In genomic region chr4:20386001-20386740, GRCh38 we compare ENCODE assay signal across 21 cellular contexts.
DNase-seq lines count a peak whose midpoint lies in the region; ATAC-seq, FAIRE-seq and TF ChIP-seq lines count a peak whose summit lies in the region.
"Had no signal": no experiment of that assay in that cellular context is flagged by ENCODE, and none has a peak within 500 bp of the region (broad histone marks: within the 10 kb centered on the region; RNA-seq: fewer than 3 reads in every experiment).

No MANE protein-coding gene starts in this region.

- H3K4me3 ChIP-seq in HepG2 (replicated peaks in 1 of 3; ENCODE audit: insufficient read depth in 1 of 3, low read depth in 2 of 3, low read length in 3 of 3) (no peak overlapping the region), right lobe of liver (no peak overlapping the region), IMR-90 (ENCODE audit: insufficient read depth, low read depth, low read length) (no peak overlapping the region), retinal pigment epithelial cell (ENCODE audit: low read length) (no peak overlapping the region)
- H3K4me3 ChIP-seq: BLaER1 treated with 17β-estradiol and CSF1 and Interleukin-3, amounts not matched to agents 10 nM and 100 nM had no signal

- no peak overlapping the region for H2BK20ac ChIP-seq in IMR-90 (ENCODE audit: low read depth, low read length)

- no peak overlapping the region for H4K8ac ChIP-seq in IMR-90 (ENCODE audit: low read depth in 2 of 2, low read length in 2 of 2)

- H4K91ac ChIP-seq in IMR-90 (ENCODE audit: insufficient read depth, low read depth, low read length): no peak overlapping the region

- TF ChIP-seq POLR2A in HepG2 (IDR thresholded peaks at IDR 0.05; ENCODE audit: insufficient read depth in 1 of 2, low read depth in 2 of 2, low read length in 2 of 2): no peak
- no peak for TF ChIP-seq POLR2A in right lobe of liver (IDR thresholded peaks at IDR 0.05)
- no peak for TF ChIP-seq POLR2A in IMR-90 (IDR thresholded peaks at IDR 0.05; ENCODE audit: low read depth, low read length)

- no peak overlapping the region for H3K23ac ChIP-seq in IMR-90 (ENCODE audit: low read depth, low read length)

- H2BK120ac ChIP-seq in IMR-90 (ENCODE audit: low read depth, low read length): no peak overlapping the region

- H3K27ac ChIP-seq in HepG2 (ENCODE audit: extremely low read length, insufficient read depth, low read length): no peak overlapping the region
- no peak overlapping the region for H3K27ac ChIP-seq in right lobe of liver
- H3K27ac ChIP-seq in IMR-90 (ENCODE audit: insufficient read depth, low read length): no peak overlapping the region
- H3K27ac ChIP-seq: 22Rv1; BLaER1 treated with 17β-estradiol and CSF1 and Interleukin-3, amounts not matched to agents 10 nM and 100 nM; C4-2B had no signal

- H3K56ac ChIP-seq in IMR-90 (ENCODE audit: extremely low read depth, insufficient read depth, low read length): no peak overlapping the region

- H3K36me3 ChIP-seq in HepG2 (replicated peaks in 1 of 2; ENCODE audit: control insufficient read depth in 1 of 2, insufficient read depth in 2 of 2, low read length in 2 of 2) (no peaks in the 10 kb centered on the region), right lobe of liver (no peaks in the 10 kb centered on the region), IMR-90 (ENCODE audit: control insufficient read depth, insufficient read depth, low read length) (no peaks in the 10 kb centered on the region)
- H3K36me3 ChIP-seq: BLaER1 treated with 17β-estradiol and CSF1 and Interleukin-3, amounts not matched to agents 10 nM and 100 nM had no signal

- no peak overlapping the region for H3K18ac ChIP-seq in IMR-90 (ENCODE audit: low read depth, low read length)

- H2AK5ac ChIP-seq in IMR-90 (ENCODE audit: low read depth, low read length): no peak overlapping the region

- H2AK9ac ChIP-seq in IMR-90 (replicated peaks; ENCODE audit: low read depth, low read length, poor library complexity): no peak overlapping the region

- H2AFZ ChIP-seq in HepG2 (ENCODE audit: low read length) (no peak overlapping the region), IMR-90 (replicated peaks; ENCODE audit: low read length, poor library complexity) (no peak overlapping the region)

- WGBS in HepG2 (ENCODE audit: low lambda C conversion rate): 0% methylated on average over 2 of the region's 2 CpGs
- 19% methylated on average over 2 of the region's 2 CpGs for WGBS in right lobe of liver (ENCODE audit: insufficient coverage, low coverage, low lambda C conversion rate, missing lambda C conversion rate)
- no CpG with 5 or more reads among the region's 2 CpGs for WGBS in IMR-90 (ENCODE audit: extremely low coverage in 2 of 2, insufficient read length in 1 of 2), 2 experiments

- H3K4me2 ChIP-seq in HepG2 (ENCODE audit: low read depth, low read length) (no peak overlapping the region), IMR-90 (ENCODE audit: low read depth, low read length) (no peak overlapping the region)
- H3K4me2 ChIP-seq: BLaER1 treated with 17β-estradiol and CSF1 and Interleukin-3, amounts not matched to agents 10 nM and 100 nM had no signal

- CTCF ChIA-PET in HepG2 (lab: Yijun Ruan, JAX; ENCODE audit: low intra/inter-chr PET ratio, low total read pairs) (no interaction called here), IMR-90 (lab: Yijun Ruan, JAX) (interaction anchor here (0.6 kb wide), 1 partner anchor 31 kb away, joined by 3 read pairs; no protein-coding TSS in a partner anchor)

- H3K79me1 ChIP-seq in IMR-90 (ENCODE audit: low read depth in 1 of 2, low read length in 2 of 2): no peaks in the 10 kb centered on the region

- FAIRE-seq in HepG2 (lab: Jason Lieb, UNC): no peak
- FAIRE-seq: G401.6, GM12891, GM19239 had no signal

- no peak overlapping the region for H3K14ac ChIP-seq in IMR-90 (replicated peaks; ENCODE audit: low read depth, low read length)

- BruUV-seq in HepG2 (replicated peaks; lab: Mats Ljungman, UMichigan) (no TSS peak), IMR-90 (replicated peaks; lab: Mats Ljungman, UMichigan) (no TSS peak)

- ATAC-seq in HepG2: no peak
- ATAC-seq in right lobe of liver: no peak
- no peak for ATAC-seq in IMR-90 (ENCODE audit: low read depth)
- no peak for ATAC-seq in HG02610 (IDR thresholded peaks at IDR 0.05; ENCODE audit: unreplicated experiment)

- dilution Hi-C loops in IMR-90 (cut with HindIII; ENCODE audit: low sequenced_read_pairs, unreplicated experiment): no loop called here

- no peak overlapping the region for H2BK5ac ChIP-seq in IMR-90 (ENCODE audit: low read depth, low read length, poor library complexity, severe bottlenecking)

- H3K9me3 ChIP-seq in HepG2 (ENCODE audit: low read length): no peaks in the 10 kb centered on the region
- H3K9me3 ChIP-seq in right lobe of liver: no peaks in the 10 kb centered on the region
- no peaks in the 10 kb centered on the region for H3K9me3 ChIP-seq in IMR-90 (ENCODE audit: control insufficient read depth, insufficient read depth, low read length)
- H3K9me3 ChIP-seq: BLaER1 treated with 17β-estradiol and CSF1 and Interleukin-3, amounts not matched to agents 10 nM and 100 nM had no signal

- H3K9ac ChIP-seq in HepG2 (ENCODE audit: insufficient read depth, low read depth, low read length) (no peak overlapping the region), IMR-90 (ENCODE audit: low read depth, low read length) (no peak overlapping the region)
- H3K9ac ChIP-seq: BLaER1 treated with 17β-estradiol and CSF1 and Interleukin-3, amounts not matched to agents 10 nM and 100 nM had no signal

- H4K5ac ChIP-seq in IMR-90 (ENCODE audit: low read depth, low read length): no peak overlapping the region

- in situ Hi-C loops in HepG2 (cut with HindIII; ENCODE audit: extremely low pct_ligation_motif_present, low pct_unique_long_range_greater_than_20kb): no loop called here
- in situ Hi-C loops in IMR-90 (cut with MboI; ENCODE audit: low sequenced_read_pairs): no loop called here
- in situ Hi-C loops in ACHN (cut with HindIII; ENCODE audit: low pct_ligation_motif_present, low pct_unique_long_range_greater_than_20kb, low sequenced_read_pairs): no loop called here

- H3K9me1 ChIP-seq in IMR-90 (ENCODE audit: insufficient read depth, low read length): no peaks in the 10 kb centered on the region

- TF ChIP-seq CTCF in HepG2 (CRISPR knock-in tag; IDR thresholded peaks at IDR 0.05) (no peak), right lobe of liver (IDR thresholded peaks at IDR 0.05) (no peak), IMR-90 (conservative IDR thresholded peaks at IDR 0.05; ENCODE audit: low read depth, low read length) (no peak), retinal pigment epithelial cell (conservative IDR thresholded peaks at IDR 0.05; ENCODE audit: low read depth, low read length) (no peak)

- no peaks in the 10 kb centered on the region for H3K4me1 ChIP-seq in HepG2 (ENCODE audit: insufficient read depth, low read length)
- H3K4me1 ChIP-seq in right lobe of liver: no peaks in the 10 kb centered on the region
- H3K4me1 ChIP-seq in IMR-90 (ENCODE audit: control insufficient read depth, insufficient read depth, low read length): no peaks in the 10 kb centered on the region
- H3K4me1 ChIP-seq: BLaER1 treated with 17β-estradiol and CSF1 and Interleukin-3, amounts not matched to agents 10 nM and 100 nM had no signal

- DNase-seq in HepG2 (ENCODE audit: low spot score) (no peak), right lobe of liver (no peak), IMR-90 (no peak), NCI-H82 treated with DMSO at 0.1 percent for 48 hours (lab: John Stamatoyannopoulos, UW; ENCODE audit: unreplicated experiment) (peak; percentile 37), retinal pigment epithelial cell (ENCODE audit: low read depth) (peak; percentile 55), ACHN (no peak), NCI-H1048 (lab: John Stamatoyannopoulos, UW) (no peak)
- DNase-seq: AML-193; CD4-positive, alpha-beta memory T cell; CD4-positive, CD25-positive, alpha-beta regulatory T cell; CD8-positive, alpha-beta memory T cell; COR-L47; DMS79 treated with DMSO at 0.1 percent for 48 hours; GF-D8 had no signal

- no peak overlapping the region for H2BK15ac ChIP-seq in IMR-90 (ENCODE audit: low read depth, low read length)

- no peaks in the 10 kb centered on the region for H3K79me2 ChIP-seq in HepG2 (ENCODE audit: insufficient read depth, low read length)

- no peak for TF ChIP-seq RAD21 in HepG2 (CRISPR knock-in tag; IDR thresholded peaks at IDR 0.05)
- no peak for TF ChIP-seq RAD21 in IMR-90 (IDR thresholded peaks at IDR 0.05; ENCODE audit: low read length)

- H3K27me3 ChIP-seq in HepG2 (ENCODE audit: control insufficient read depth in 1 of 2, insufficient read depth in 2 of 2, low read length in 2 of 2): no peaks in the 10 kb centered on the region; a peak in 1 of 5 replicates
- H3K27me3 ChIP-seq in right lobe of liver: no peaks in the 10 kb centered on the region
- no peaks in the 10 kb centered on the region for H3K27me3 ChIP-seq in IMR-90 (ENCODE audit: control insufficient read depth, insufficient read depth, low read length)
- H3K27me3 ChIP-seq: BLaER1 treated with 17β-estradiol and CSF1 and Interleukin-3, amounts not matched to agents 10 nM and 100 nM had no signal

- H3K4ac ChIP-seq in IMR-90 (ENCODE audit: low read depth, low read length): no peak overlapping the region

- no peaks in the 10 kb centered on the region for H4K20me1 ChIP-seq in HepG2 (ENCODE audit: insufficient read depth, low read length)
- no peaks in the 10 kb centered on the region for H4K20me1 ChIP-seq in IMR-90 (ENCODE audit: insufficient read depth, low read length)
- H4K20me1 ChIP-seq: BLaER1 treated with 17β-estradiol and CSF1 and Interleukin-3, amounts not matched to agents 10 nM and 100 nM had no signal

- POLR2A ChIA-PET in HepG2 (lab: Yijun Ruan, JAX) (no interaction called here), IMR-90 (lab: Charles Lee; ENCODE audit: unreplicated experiment) (no interaction called here)

- TF ChIP-seq EP300 in HepG2 (IDR thresholded peaks at IDR 0.05; ENCODE audit: low read depth in 2 of 2, low read length in 2 of 2) (no peak), HepG2 (CRISPR knock-in tag; IDR thresholded peaks at IDR 0.05; ENCODE audit: borderline replicate concordance) (no peak)

- intact Hi-C loops in HepG2 (cut with micrococcal nuclease; ENCODE audit: unreplicated experiment) (no loop called here), right lobe of liver (cut with DNase I) (no loop called here), IMR-90 (cut with micrococcal nuclease) (no loop called here)

TF ChIP-seq in HepG2, 621 proteins besides CTCF, POLR2A, EP300 and RAD21:
- TF ChIP-seq MAFF (IDR thresholded peaks at IDR 0.05; ENCODE audit: low read depth, low read length) (peak; percentile 49; the same call in 1 of the 2 replicates), NAIF1 (CRISPR knock-in tag; IDR thresholded peaks at IDR 0.05; ENCODE audit: borderline replicate concordance) (no peak), MAFK (conservative IDR thresholded peaks at IDR 0.05 in 1 of 2, IDR thresholded peaks at IDR 0.05 in 1 of 2; ENCODE audit: low read length in 2 of 2) (peak; percentile 45 to 74; a peak in 3 of 4 replicates)

TF ChIP-seq in IMR-90, 13 proteins besides CTCF, POLR2A, EP300 and RAD21:
- TF ChIP-seq SMC3 (IDR thresholded peaks at IDR 0.05; ENCODE audit: low read depth, low read length) (no peak), MAFK (IDR thresholded peaks at IDR 0.05; ENCODE audit: low read depth, low read length) (peak; percentile 50)

Comparison
In these comparisons a context has a peak if more than half of its experiments do, and no peak if none do; other contexts are left out.
1. DNase-seq: peak in NCI-H82 treated with DMSO at 0.1 percent for 48 hours (single experiment) and retinal pigment epithelial cell (single experiment); none in HepG2 (single experiment), right lobe of liver (0 of 3), IMR-90 (single experiment), ACHN (single experiment) and NCI-H1048 (single experiment).